10 cellular contexts compared by ENCODE assay signal in the genomic region with DNA sequence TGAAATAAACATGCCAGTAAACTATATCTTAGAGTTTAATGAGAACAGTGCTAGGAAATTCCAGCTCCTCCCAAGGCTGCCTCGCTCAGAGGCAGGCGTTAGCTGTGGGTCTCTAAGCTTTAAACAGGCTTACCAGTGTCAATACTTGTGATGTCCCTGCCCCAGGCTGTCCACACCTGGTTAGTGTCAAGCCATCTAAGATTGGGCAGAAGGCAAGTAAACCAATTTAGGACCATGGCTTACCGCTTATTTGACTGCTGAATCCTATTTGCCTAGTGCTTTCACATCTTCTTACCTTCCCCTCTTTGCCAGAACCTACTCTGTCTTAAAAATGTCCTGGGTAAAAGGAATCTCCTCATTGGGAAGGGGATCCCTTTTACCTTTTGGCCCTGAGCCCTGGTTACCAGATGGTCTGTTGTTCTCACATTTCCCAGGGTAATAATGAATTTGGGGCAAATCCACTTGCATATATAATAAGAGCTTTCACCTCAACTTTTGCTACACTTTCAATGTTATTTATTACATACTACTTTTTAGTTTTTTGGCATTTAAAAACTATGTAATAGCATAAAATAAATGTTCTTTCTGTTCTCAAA. TPM values are rescaled to one million over a fixed set of nuclear protein-coding genes. Genes with fewer than 3 reads are reported as not detected.
DNase-seq lines count a peak whose midpoint lies in the region; ATAC-seq, FAIRE-seq and TF ChIP-seq lines count a peak whose summit lies in the region.
"Had no signal": no experiment of that assay in that cellular context is flagged by ENCODE, and none has a peak within 500 bp of the region (broad histone marks: within the 10 kb centered on the region; RNA-seq: fewer than 3 reads in every experiment).

No MANE protein-coding gene starts in this region.

- no peaks in the 10 kb centered on the region for H3K36me3 ChIP-seq in hepatocyte (replicated peaks; ENCODE audit: insufficient read depth, low read depth)

- no peaks in the 10 kb centered on the region for H3K9me3 ChIP-seq in hepatocyte (ENCODE audit: low read depth)
- no peaks in the 10 kb centered on the region for H3K9me3 ChIP-seq in T-helper 17 cell (ENCODE audit: control insufficient read depth, low read length, poor library complexity, severe bottlenecking)

- peak overlapping the region; percentile 41 for H3K27ac ChIP-seq in hepatocyte

- H3K4me1 ChIP-seq in hepatocyte (ENCODE audit: insufficient read depth) = peaks cover 55% of the 10 kb centered on the region

- H3K4me3 Mint-ChIP-seq in T-helper 17 cell = no peak overlapping the region

- peaks cover 27% of the 10 kb centered on the region for H3K4me1 Mint-ChIP-seq in T-helper 17 cell

- peak; percentile 76 for FAIRE-seq in GM12891 (lab: Jason Lieb, UNC)
- FAIRE-seq: RCC 7860 had no signal

- peak overlapping the region; percentile 65 for H3K4me2 ChIP-seq in hepatocyte

- no peak overlapping the region for H3K4me3 ChIP-seq in hepatocyte

- no peaks in the 10 kb centered on the region for H3K27me3 Mint-ChIP-seq in T-helper 17 cell

- H3K79me2 ChIP-seq in hepatocyte = peaks cover 95% of the 10 kb centered on the region

- H3K9me2 ChIP-seq in hepatocyte (replicated peaks; ENCODE audit: insufficient read depth) = no peaks in the 10 kb centered on the region

- no peak overlapping the region for H3K27ac Mint-ChIP-seq in T-helper 17 cell

- DNase-seq in GM12891 (ENCODE audit: insufficient read length, low spot score) (no peak), hepatocyte (ENCODE audit: low spot score) (peak; percentile 44), cortex of kidney (lab: John Stamatoyannopoulos, UW) (no peak), T-helper 17 cell (no peak)
- DNase-seq in activated CD4-positive, alpha-beta T cell treated with anti-CD3 and anti-CD28 coated beads, Interleukin-2, amount 50 U/mL, for 4 hours = no peak
- DNase-seq: activated CD4-positive, alpha-beta T cell treated with anti-CD3 and anti-CD28 coated beads, Interleukin-2, amount 50 U/mL, for 48 hours had no signal

- ATAC-seq in GM19463 (IDR thresholded peaks at IDR 0.05; ENCODE audit: unreplicated experiment) (peak; percentile 60), HG03432 (IDR thresholded peaks at IDR 0.05; ENCODE audit: unreplicated experiment) (peak; percentile 41), T-helper 17 cell (no peak), HG03442 (IDR thresholded peaks at IDR 0.05; ENCODE audit: unreplicated experiment) (no peak)

- no peak for TF ChIP-seq POLR2A in GM12891 (IDR thresholded peaks at IDR 0.05; ENCODE audit: low read depth, low read length)

- peaks cover 2% of the 10 kb centered on the region for H3K36me3 Mint-ChIP-seq in T-helper 17 cell (ENCODE audit: low read depth)

- H3K27me3 ChIP-seq in hepatocyte = no peaks in the 10 kb centered on the region

- peaks cover 25% of the 10 kb centered on the region for H4K20me1 ChIP-seq in hepatocyte (ENCODE audit: insufficient read depth, poor library complexity, severe bottlenecking)

- TF ChIP-seq CTCF in hepatocyte (IDR thresholded peaks at IDR 0.05; ENCODE audit: poor library complexity) = no peak

- no peak overlapping the region for H2AFZ ChIP-seq in hepatocyte

- 17% methylated on average over 3 of the region's 3 CpGs for WGBS in hepatocyte (ENCODE audit: low lambda C conversion rate, missing lambda C conversion rate)

TF ChIP-seq in GM12891, 5 proteins besides CTCF, POLR2A, EP300 and RAD21:
- no peak for TF ChIP-seq SPI1 (IDR thresholded peaks at IDR 0.05; ENCODE audit: low read depth, low read length)
- TF ChIP-seq POU2F2 (IDR thresholded peaks at IDR 0.05; ENCODE audit: low read depth, low read length) = peak; percentile 44; the same call in 1 of the 2 replicates
- TF ChIP-seq TAF1 (IDR thresholded peaks at IDR 0.05; ENCODE audit: low read depth, low read length) = no peak

RNA-seq across cellular contexts. Expression of a gene that starts 14.9 kb away (rescaled TPM):
- polyA plus RNA-seq in GM12891 (2012; ENCODE audit: low read depth, missing spikeins) = 1.7 TPM
- total RNA-seq in hepatocyte (97.9 and 99.1 TPM in 2 replicates), T-helper 17 cell (1 to 10 TPM; 8.2 to 8.4 TPM)
- 32.7 and 40.9 TPM in 2 replicates for polyA plus RNA-seq in hepatocyte

Comparison
In these comparisons a context has a peak if more than half of its experiments do, and no peak if none do; other contexts are left out.
1. ATAC-seq: peak in GM19463 (single experiment) and HG03432 (single experiment); none in T-helper 17 cell (single experiment) and HG03442 (single experiment).
2. RNA of a gene that starts 14.9 kb away (total RNA-seq): 97.9 to 99.1 TPM in hepatocyte; 8.2 to 8.4 TPM in T-helper 17 cell; every median in the first group is over 10 times any median in the second.